ENCODE assay signal across 1 cellular context in genomic region chr19:8333771-8334457, GRCh38.
TF ChIP-seq lines count a peak whose summit lies in the region.

No MANE protein-coding gene starts in this region.

TF ChIP-seq in HCT116, 20 proteins besides CTCF, POLR2A, EP300 and RAD21 (continued from another document):
- TF ChIP-seq TCF7L2 (IDR thresholded peaks at IDR 0.05; ENCODE audit: borderline replicate concordance, extremely low read depth, insufficient read depth, insufficient read length) (no peak), REST (IDR thresholded peaks at IDR 0.05; ENCODE audit: low read depth) (no peak), FOSL1 (IDR thresholded peaks at IDR 0.05; ENCODE audit: low read depth) (no peak)
TF ChIP-seq in HCT116: peak in this region for 0.
